ENCODE assay signal across 13 cellular contexts in genomic region chr19:961866-962620, GRCh38. TPM values are rescaled to one million over a fixed set of nuclear protein-coding genes. Genes with fewer than 3 reads are reported as not detected.
A peak's percentile ranks its signal among the peaks of the same experiment; 100 is the strongest.
DNase-seq lines count a peak whose midpoint lies in the region; ATAC-seq, FAIRE-seq and TF ChIP-seq lines count a peak whose summit lies in the region.
"Had no signal": no experiment of that assay in that cellular context is flagged by ENCODE, and none has a peak within 500 bp of the region (broad histone marks: within the 10 kb centered on the region; RNA-seq: fewer than 3 reads in every experiment).

No MANE protein-coding gene starts in this region.

- no peak overlapping the region for H3K4me3 ChIP-seq in small intestine (ENCODE audit: low read depth in 1 of 2, low read length in 2 of 2)

- POLR2A ChIA-PET in activated CD4-positive, alpha-beta T cell treated with anti-CD3 and anti-CD28 coated beads, Interleukin-2, amount 10 ng/mL, durations not matched to agents 7 days and 5 days (lab: Charles Lee): interaction anchor here (0.8 kb wide), 1 partner anchor 64 kb away, joined by 3 read pairs; no protein-coding TSS in a partner anchor
- POLR2A ChIA-PET in naive thymus-derived CD8-positive, alpha-beta T cell (lab: Charles Lee): interaction anchor here (0.6 to 0.7 kb wide), 2 partner anchors 42 to 380 kb away, joined by 3 to 6 read pairs; no protein-coding TSS in a partner anchor

- no peaks in the 10 kb centered on the region for H3K27me3 ChIP-seq in small intestine (ENCODE audit: control insufficient read depth in 2 of 2, insufficient read depth in 2 of 2, low read length in 2 of 2)

- CTCF ChIA-PET in activated CD4-positive, alpha-beta T cell treated with anti-CD3 and anti-CD28 coated beads, Interleukin-2, amount 10 ng/mL, durations not matched to agents 7 days and 5 days (lab: Charles Lee): no interaction called here

- no peak for ATAC-seq in naive thymus-derived CD8-positive, alpha-beta T cell

- H3K9me3 Mint-ChIP-seq in activated CD4-positive, alpha-beta T cell treated with anti-CD3 and anti-CD28 coated beads, Interleukin-2, amount 10 ng/mL, durations not matched to agents 7 days and 5 days: peaks cover 2% of the 10 kb centered on the region
- H3K9me3 Mint-ChIP-seq in endothelial cell (ENCODE audit: unreplicated experiment): no peaks in the 10 kb centered on the region
- no peaks in the 10 kb centered on the region for H3K9me3 Mint-ChIP-seq in naive thymus-derived CD8-positive, alpha-beta T cell
- H3K9me3 Mint-ChIP-seq: memory B cell had no signal

- peaks cover 0 to 5% of the 10 kb centered on the region in 2 donors for H3K36me3 ChIP-seq in small intestine (ENCODE audit: control insufficient read depth in 2 of 2, insufficient read depth in 2 of 2, low read length in 2 of 2)

- DNase-seq in activated CD4-positive, alpha-beta T cell treated with anti-CD3 and anti-CD28 coated beads, Interleukin-2, amount 10 ng/mL, durations not matched to agents 7 days and 5 days: peak; percentile 27
- no peak for DNase-seq in activated CD4-positive, alpha-beta T cell treated with anti-CD3 and anti-CD28 coated beads, Interleukin-2, amount 50 U/mL, for 4 hours
- DNase-seq in NCI-H2171 treated with DMSO at 0.1 percent for 48 hours (lab: John Stamatoyannopoulos, UW) (peak; percentile 46), endothelial cell (ENCODE audit: low spot score) (no peak), small intestine (peak; percentile 52), SIG-M5 (lab: John Stamatoyannopoulos, UW) (no peak), GDM1 (lab: John Stamatoyannopoulos, UW) (no peak)
- DNase-seq in naive thymus-derived CD8-positive, alpha-beta T cell: no peak
- DNase-seq: effector memory CD4-positive, alpha-beta T cell; hippocampal formation; NCI-H510A treated with DMSO at 0.1 percent for 48 hours; retina had no signal

- H3K36me3 Mint-ChIP-seq in activated CD4-positive, alpha-beta T cell treated with anti-CD3 and anti-CD28 coated beads, Interleukin-2, amount 10 ng/mL, durations not matched to agents 7 days and 5 days (ENCODE audit: low read depth): peaks cover 23% of the 10 kb centered on the region
- H3K36me3 Mint-ChIP-seq in endothelial cell (ENCODE audit: low read depth, unreplicated experiment): peaks cover 24% of the 10 kb centered on the region
- H3K36me3 Mint-ChIP-seq in naive thymus-derived CD8-positive, alpha-beta T cell: no peaks in the 10 kb centered on the region

- peak overlapping the region; percentile 77 for H3K27ac Mint-ChIP-seq in activated CD4-positive, alpha-beta T cell treated with anti-CD3 and anti-CD28 coated beads, Interleukin-2, amount 10 ng/mL, durations not matched to agents 7 days and 5 days
- peak overlapping the region; percentile 9 for H3K27ac Mint-ChIP-seq in endothelial cell (ENCODE audit: unreplicated experiment)
- H3K27ac Mint-ChIP-seq in naive thymus-derived CD8-positive, alpha-beta T cell: no peak overlapping the region
- H3K27ac Mint-ChIP-seq: memory B cell had no signal

- no peaks in the 10 kb centered on the region for H3K9me3 ChIP-seq in small intestine (ENCODE audit: control insufficient read depth, low read depth)

- no peaks in the 10 kb centered on the region for H3K27me3 Mint-ChIP-seq in activated CD4-positive, alpha-beta T cell treated with anti-CD3 and anti-CD28 coated beads, Interleukin-2, amount 10 ng/mL, durations not matched to agents 7 days and 5 days
- H3K27me3 Mint-ChIP-seq in endothelial cell (ENCODE audit: unreplicated experiment): peaks cover 3% of the 10 kb centered on the region
- no peaks in the 10 kb centered on the region for H3K27me3 Mint-ChIP-seq in naive thymus-derived CD8-positive, alpha-beta T cell
- H3K27me3 Mint-ChIP-seq: memory B cell had no signal

- H3K4me1 ChIP-seq in small intestine (ENCODE audit: control insufficient read depth in 2 of 2, insufficient read depth in 1 of 2, low read depth in 1 of 2, low read length in 1 of 2): no peaks in the 10 kb centered on the region

- TF ChIP-seq CTCF in endothelial cell (IDR thresholded peaks at IDR 0.05; ENCODE audit: unreplicated experiment): no peak

- peaks cover 17% of the 10 kb centered on the region for H3K4me1 Mint-ChIP-seq in activated CD4-positive, alpha-beta T cell treated with anti-CD3 and anti-CD28 coated beads, Interleukin-2, amount 10 ng/mL, durations not matched to agents 7 days and 5 days
- H3K4me1 Mint-ChIP-seq in endothelial cell (ENCODE audit: unreplicated experiment): peaks cover 2% of the 10 kb centered on the region
- no peaks in the 10 kb centered on the region for H3K4me1 Mint-ChIP-seq in naive thymus-derived CD8-positive, alpha-beta T cell

- no peak for FAIRE-seq in small intestine (lab: Jason Lieb, UNC)

- H3K4me3 Mint-ChIP-seq in activated CD4-positive, alpha-beta T cell treated with anti-CD3 and anti-CD28 coated beads, Interleukin-2, amount 10 ng/mL, durations not matched to agents 7 days and 5 days: no peak overlapping the region
- H3K4me3 Mint-ChIP-seq in endothelial cell (ENCODE audit: unreplicated experiment): no peak overlapping the region
- no peak overlapping the region for H3K4me3 Mint-ChIP-seq in naive thymus-derived CD8-positive, alpha-beta T cell
- H3K4me3 Mint-ChIP-seq: memory B cell had no signal

- no peak overlapping the region for H3K27ac ChIP-seq in small intestine (ENCODE audit: low read depth in 1 of 2, low read length in 1 of 2)

- WGBS in small intestine, 3 donors: 48 to 59% (median 59%) methylated on average over 14 of the region's 14 CpGs

RNA-seq across cellular contexts. Expression of gene WDR18, which starts 22.1 kb away (rescaled TPM):
- total RNA-seq in activated CD4-positive, alpha-beta T cell treated with anti-CD3 and anti-CD28 coated beads, Interleukin-2, amount 10 ng/mL, durations not matched to agents 7 days and 5 days: 10 to 100 TPM; 39.2 to 49.2 TPM
- total RNA-seq in endothelial cell (ENCODE audit: unreplicated experiment): 53.1 TPM
- 10 to 100 TPM; 56.2 to 70.8 (median 58.8) TPM for polyA plus RNA-seq in small intestine
- 10 to 100 TPM; 50.6 to 54.1 TPM for total RNA-seq in naive thymus-derived CD8-positive, alpha-beta T cell
- polyA plus RNA-seq in naive thymus-derived CD8-positive, alpha-beta T cell: 10 to 100 TPM; 51.2 to 72.7 (median 64.1) TPM

RNA-seq across cellular contexts. Expression of gene ARID3A, which starts 36.2 kb away (rescaled TPM):
- 10 to 100 TPM; 25.8 to 28.4 TPM for total RNA-seq in activated CD4-positive, alpha-beta T cell treated with anti-CD3 and anti-CD28 coated beads, Interleukin-2, amount 10 ng/mL, durations not matched to agents 7 days and 5 days
- total RNA-seq in endothelial cell (ENCODE audit: unreplicated experiment): 108 TPM
- 1 to 10 TPM; 1.3 to 6.2 (median 3.4) TPM for polyA plus RNA-seq in small intestine
- 1 to 10 TPM; 3.5 to 5.0 TPM for total RNA-seq in naive thymus-derived CD8-positive, alpha-beta T cell
- under 1 TPM; 0.09 to 0.58 (median 0.16) TPM for polyA plus RNA-seq in naive thymus-derived CD8-positive, alpha-beta T cell

RNA-seq across cellular contexts. Expression of gene GRIN3B, which starts 38.2 kb away (rescaled TPM):
- not detected for total RNA-seq in activated CD4-positive, alpha-beta T cell treated with anti-CD3 and anti-CD28 coated beads, Interleukin-2, amount 10 ng/mL, durations not matched to agents 7 days and 5 days
- 0.95 TPM for total RNA-seq in endothelial cell (ENCODE audit: unreplicated experiment)
- polyA plus RNA-seq in small intestine: under 1 TPM in 1 of 3 donors, not detected in 2; 0.10 TPM
- not detected for total RNA-seq in naive thymus-derived CD8-positive, alpha-beta T cell
- not detected for polyA plus RNA-seq in naive thymus-derived CD8-positive, alpha-beta T cell

RNA-seq across cellular contexts. Expression of gene KISS1R, which starts 44.9 kb away (rescaled TPM):
- 1 to 10 TPM in 1 of 2 experiments, under 1 TPM in 1; 0.72 to 1.1 TPM for total RNA-seq in activated CD4-positive, alpha-beta T cell treated with anti-CD3 and anti-CD28 coated beads, Interleukin-2, amount 10 ng/mL, durations not matched to agents 7 days and 5 days
- not detected for total RNA-seq in endothelial cell (ENCODE audit: unreplicated experiment)
- under 1 TPM in 1 of 3 donors, not detected in 2; 0.55 TPM for polyA plus RNA-seq in small intestine
- total RNA-seq in naive thymus-derived CD8-positive, alpha-beta T cell: 1 to 10 TPM; 1.4 to 2.6 TPM
- polyA plus RNA-seq in naive thymus-derived CD8-positive, alpha-beta T cell: under 1 TPM; 0.18 to 0.58 (median 0.52) TPM

RNA-seq across cellular contexts. Expression of gene R3HDM4, which starts 49.0 kb away (rescaled TPM):
- total RNA-seq in activated CD4-positive, alpha-beta T cell treated with anti-CD3 and anti-CD28 coated beads, Interleukin-2, amount 10 ng/mL, durations not matched to agents 7 days and 5 days: 100 to 1,000 TPM; 120 to 121 TPM
- total RNA-seq in endothelial cell (ENCODE audit: unreplicated experiment): 40.6 TPM
- 10 to 100 TPM; 29.5 to 52.7 (median 45.4) TPM for polyA plus RNA-seq in small intestine
- total RNA-seq in naive thymus-derived CD8-positive, alpha-beta T cell: 100 to 1,000 TPM; 179 to 184 TPM
- polyA plus RNA-seq in naive thymus-derived CD8-positive, alpha-beta T cell: 100 to 1,000 TPM; 137 to 238 (median 182) TPM

Comparison
In these comparisons a context has a peak if more than half of its experiments do, and no peak if none do; other contexts are left out.
1. DNase-seq: peak in activated CD4-positive, alpha-beta T cell treated with anti-CD3 and anti-CD28 coated beads, Interleukin-2, amount 10 ng/mL, durations not matched to agents 7 days and 5 days (single experiment), NCI-H2171 treated with DMSO at 0.1 percent for 48 hours (single experiment) and small intestine (single experiment); none in activated CD4-positive, alpha-beta T cell treated with anti-CD3 and anti-CD28 coated beads, Interleukin-2, amount 50 U/mL, for 4 hours (0 of 2), endothelial cell (single experiment), SIG-M5 (single experiment), GDM1 (single experiment) and naive thymus-derived CD8-positive, alpha-beta T cell (0 of 10).
2. H3K27ac Mint-ChIP-seq: peak in activated CD4-positive, alpha-beta T cell treated with anti-CD3 and anti-CD28 coated beads, Interleukin-2, amount 10 ng/mL, durations not matched to agents 7 days and 5 days (single experiment) and endothelial cell (single experiment); none in naive thymus-derived CD8-positive, alpha-beta T cell (0 of 10).
3. RNA of gene ARID3A, which starts 36.2 kb away (total RNA-seq): 108 TPM in endothelial cell (single experiment) and 25.8 to 28.4 TPM in activated CD4-positive, alpha-beta T cell treated with anti-CD3 and anti-CD28 coated beads, Interleukin-2, amount 10 ng/mL, durations not matched to agents 7 days and 5 days; 3.5 to 5.0 TPM in naive thymus-derived CD8-positive, alpha-beta T cell; every median in the first group is over 4 times any median in the second.